Comparison of ENCODE assay signal across 1 cellular context in genomic region chr7:128344431-128344774, GRCh38.
TF ChIP-seq lines count a peak whose summit lies in the region.

No MANE protein-coding gene starts in this region.

TF ChIP-seq in GM12878, 131 proteins besides CTCF, POLR2A, EP300 and RAD21 (continued from another document):
- TF ChIP-seq E2F8 (IDR thresholded peaks at IDR 0.05; ENCODE audit: low read depth, partially characterized antibody), result no peak
- TF ChIP-seq STAT1 (conservative IDR thresholded peaks at IDR 0.05), result no peak
- no peak for TF ChIP-seq TCF7 (IDR thresholded peaks at IDR 0.05; ENCODE audit: borderline replicate concordance)
- TF ChIP-seq SREBF2 (IDR thresholded peaks at IDR 0.05; ENCODE audit: low read length), result no peak
- TF ChIP-seq ZNF384 (IDR thresholded peaks at IDR 0.05; ENCODE audit: borderline replicate concordance, low read depth, low read length), result no peak
- TF ChIP-seq MTA3 (IDR thresholded peaks at IDR 0.05; ENCODE audit: borderline replicate concordance, low read length), result no peak
- TF ChIP-seq BMI1 (IDR thresholded peaks at IDR 0.05; ENCODE audit: borderline replicate concordance), result no peak
- no peak for TF ChIP-seq NBN (IDR thresholded peaks at IDR 0.05)
- no peak for TF ChIP-seq SIX5 (IDR thresholded peaks at IDR 0.05; ENCODE audit: low read depth, low read length, severe bottlenecking)
- no peak for TF ChIP-seq PBX3 (IDR thresholded peaks at IDR 0.05; ENCODE audit: insufficient replicate concordance, low read depth, low read length)
- no peak for TF ChIP-seq MYC (IDR thresholded peaks at IDR 0.05; ENCODE audit: insufficient read depth, insufficient read length, insufficient replicate concordance, low read length, severe bottlenecking)
- TF ChIP-seq ZNF622 (IDR thresholded peaks at IDR 0.05), result no peak
- no peak for TF ChIP-seq MEF2B (IDR thresholded peaks at IDR 0.05; ENCODE audit: partially characterized antibody, poor library complexity, severe bottlenecking)
- TF ChIP-seq TCF12 (IDR thresholded peaks at IDR 0.05; ENCODE audit: low read depth, low read length), result no peak
- no peak for TF ChIP-seq DPF2 (IDR thresholded peaks at IDR 0.05)
- no peak for TF ChIP-seq ZBTB11 (CRISPR knock-in tag; IDR thresholded peaks at IDR 0.05)
- TF ChIP-seq MLLT1 (IDR thresholded peaks at IDR 0.05), result no peak
- no peak for TF ChIP-seq CHD2 (IDR thresholded peaks at IDR 0.05; ENCODE audit: borderline replicate concordance, low read depth, low read length)
